ENCODE assay signal across 10 cellular contexts in the genomic region with DNA sequence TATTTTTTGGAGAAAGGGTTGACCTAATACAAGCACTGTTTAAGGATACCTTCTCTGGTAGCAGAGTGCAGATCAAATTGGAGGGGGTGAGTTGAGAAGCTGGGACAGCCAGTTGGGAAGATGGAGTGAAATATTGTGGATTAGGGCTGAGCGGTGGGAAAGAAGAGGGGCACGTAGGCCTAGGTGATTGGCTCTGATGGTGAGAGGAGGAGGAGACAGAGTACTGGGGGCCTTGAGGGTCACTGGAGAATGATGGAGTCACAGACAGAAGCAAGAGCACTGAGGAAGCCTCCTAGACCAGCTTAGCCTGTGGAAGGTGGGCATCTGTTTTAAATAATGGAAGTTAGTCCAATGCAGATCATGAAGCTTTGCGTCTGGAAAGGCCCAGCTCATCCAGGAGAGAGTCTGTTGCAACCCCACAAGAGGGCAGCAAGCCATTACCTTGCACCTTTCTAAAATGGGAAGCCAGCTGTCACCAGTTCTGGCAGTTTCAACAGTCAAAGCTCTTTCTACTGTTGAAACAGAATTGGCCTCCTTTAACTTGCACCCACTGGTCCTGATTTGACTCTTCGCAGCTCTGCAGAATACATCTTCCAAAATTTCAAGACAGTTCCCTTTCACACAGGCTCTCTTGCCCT. TPM values are rescaled to one million over a fixed set of nuclear protein-coding genes. Genes with fewer than 3 reads are reported as not detected.
A peak's percentile ranks its signal among the peaks of the same experiment; 100 is the strongest.
DNase-seq lines count a peak whose midpoint lies in the region; ATAC-seq and FAIRE-seq lines count a peak whose summit lies in the region.
"Had no signal": no experiment of that assay in that cellular context is flagged by ENCODE, and none has a peak within 500 bp of the region (broad histone marks: within the 10 kb centered on the region; RNA-seq: fewer than 3 reads in every experiment).

No MANE protein-coding gene starts in this region.

- H3K4me1 ChIP-seq in naive thymus-derived CD4-positive, alpha-beta T cell (ENCODE audit: control insufficient read depth in 2 of 2, insufficient read depth in 2 of 2, low read length in 2 of 2) = no peaks in the 10 kb centered on the region

- no peak overlapping the region for H3K27ac Mint-ChIP-seq in naive thymus-derived CD4-positive, alpha-beta T cell

- H3K4me1 Mint-ChIP-seq in naive thymus-derived CD4-positive, alpha-beta T cell = peaks cover 0 to 5% (median 0%) of the 10 kb centered on the region in 7 donors

- ATAC-seq in HG03039 (IDR thresholded peaks at IDR 0.05; ENCODE audit: unreplicated experiment) (peak; percentile 52), GM18870 (IDR thresholded peaks at IDR 0.05; ENCODE audit: unreplicated experiment) (no peak)
- ATAC-seq in naive thymus-derived CD4-positive, alpha-beta T cell = peak; percentile 60

- peaks cover 0 to 41% (median 22%) of the 10 kb centered on the region in 5 donors for H3K27me3 Mint-ChIP-seq in naive thymus-derived CD4-positive, alpha-beta T cell

- POLR2A ChIA-PET in naive thymus-derived CD4-positive, alpha-beta T cell (lab: Charles Lee) = interaction anchor here (0.6 kb wide), 1 partner anchor 9 kb away, joined by 3 read pairs; no protein-coding TSS in a partner anchor

- intact Hi-C loops in naive thymus-derived CD4-positive, alpha-beta T cell (cut with micrococcal nuclease) = loop anchor here in 1 of 2 donors (2.0 kb wide), 1 partner anchor 138 kb away; no protein-coding TSS in a partner anchor

- CTCF ChIA-PET in naive thymus-derived CD4-positive, alpha-beta T cell (lab: Charles Lee) = interaction anchor here (0.6 kb wide), 1 partner anchor 321 kb away, joined by 3 read pairs; no protein-coding TSS in a partner anchor

- peak; percentile 3 for DNase-seq in DMS79 treated with DMSO at 0.1 percent for 48 hours (lab: John Stamatoyannopoulos, UW)
- DNase-seq in DMS79 (lab: John Stamatoyannopoulos, UW) = no peak
- DNase-seq in RCC 7860 (ENCODE audit: low spot score) = peak; percentile 39
- DNase-seq in dermis blood vessel endothelial cell = peak; percentile 70
- DNase-seq in naive thymus-derived CD4-positive, alpha-beta T cell = no peak
- no peak for DNase-seq in activated effector memory CD4-positive, alpha-beta T cell treated with anti-CD3 and anti-CD28 coated beads, Interleukin-2, amount 50 U/mL, for 16 hours

- no peaks in the 10 kb centered on the region for H3K9me3 ChIP-seq in naive thymus-derived CD4-positive, alpha-beta T cell (ENCODE audit: control insufficient read depth in 2 of 3, low read length in 3 of 3)
- H3K9me3 ChIP-seq: ovary had no signal

- H3K4me3 ChIP-seq in naive thymus-derived CD4-positive, alpha-beta T cell (ENCODE audit: low read length) = no peak overlapping the region
- H3K4me3 ChIP-seq: ovary had no signal

- H3K36me3 ChIP-seq in naive thymus-derived CD4-positive, alpha-beta T cell (ENCODE audit: control insufficient read depth in 2 of 3, insufficient read depth in 3 of 3, low read length in 3 of 3) = no peaks in the 10 kb centered on the region
- H3K36me3 ChIP-seq: ovary had no signal

- H3K9me3 Mint-ChIP-seq in naive thymus-derived CD4-positive, alpha-beta T cell = no peaks in the 10 kb centered on the region

- no peak for FAIRE-seq in RCC 7860 (lab: Jason Lieb, UNC)
- FAIRE-seq: A204.1 had no signal

- no peaks in the 10 kb centered on the region for H3K36me3 Mint-ChIP-seq in naive thymus-derived CD4-positive, alpha-beta T cell

- no peaks in the 10 kb centered on the region for H3K27me3 ChIP-seq in naive thymus-derived CD4-positive, alpha-beta T cell (ENCODE audit: control insufficient read depth in 2 of 2, insufficient read depth in 2 of 2, low read length in 2 of 2)
- H3K27me3 ChIP-seq: ovary had no signal

- H3K27ac ChIP-seq in naive thymus-derived CD4-positive, alpha-beta T cell (ENCODE audit: low read depth, low read length) = no peak overlapping the region
- H3K27ac ChIP-seq: ovary had no signal

- H3K4me3 Mint-ChIP-seq in naive thymus-derived CD4-positive, alpha-beta T cell = no peak overlapping the region

RNA-seq across cellular contexts. Expression of a gene that starts 11.8 kb away (rescaled TPM):
- total RNA-seq in dermis blood vessel endothelial cell = 0.56 and 1.2 TPM in 2 replicates
- 1 to 10 TPM; 1.7 to 3.7 (median 2.2) TPM for total RNA-seq in naive thymus-derived CD4-positive, alpha-beta T cell
- polyA plus RNA-seq in naive thymus-derived CD4-positive, alpha-beta T cell = under 1 TPM; 0.11 to 0.18 TPM

RNA-seq across cellular contexts. Expression of a gene that starts 13.3 kb away (rescaled TPM):
- total RNA-seq in dermis blood vessel endothelial cell = 25.5 and 37.4 TPM in 2 replicates
- total RNA-seq in naive thymus-derived CD4-positive, alpha-beta T cell = 10 to 100 TPM; 23.7 to 81.7 (median 35.1) TPM
- 1 to 10 TPM; 3.6 to 3.7 TPM for polyA plus RNA-seq in naive thymus-derived CD4-positive, alpha-beta T cell

RNA-seq across cellular contexts. Expression of a gene that starts 18.8 kb away (rescaled TPM):
- total RNA-seq in dermis blood vessel endothelial cell = 10.0 and 16.5 TPM in 2 replicates
- 10 to 100 TPM; 18.9 to 32.3 (median 26.1) TPM for total RNA-seq in naive thymus-derived CD4-positive, alpha-beta T cell
- polyA plus RNA-seq in naive thymus-derived CD4-positive, alpha-beta T cell = 1 to 10 TPM; 6.2 to 9.1 TPM

RNA-seq across cellular contexts. Expression of a gene that starts 33.6 kb away (rescaled TPM):
- 21.1 and 31.7 TPM in 2 replicates for total RNA-seq in dermis blood vessel endothelial cell
- 10 to 100 TPM; 27.6 to 44.8 (median 32.7) TPM for total RNA-seq in naive thymus-derived CD4-positive, alpha-beta T cell
- 10 to 100 TPM; 79.7 to 88.3 TPM for polyA plus RNA-seq in naive thymus-derived CD4-positive, alpha-beta T cell

Comparison
In these comparisons a context has a peak if more than half of its experiments do, and no peak if none do; other contexts are left out.
1. DNase-seq: peak in DMS79 treated with DMSO at 0.1 percent for 48 hours (single experiment), RCC 7860 (single experiment) and dermis blood vessel endothelial cell (single experiment); none in DMS79 (single experiment), naive thymus-derived CD4-positive, alpha-beta T cell (0 of 9) and activated effector memory CD4-positive, alpha-beta T cell treated with anti-CD3 and anti-CD28 coated beads, Interleukin-2, amount 50 U/mL, for 16 hours (single experiment).